13 cellular contexts compared by ENCODE assay signal in genomic region chr9:93946338-93946712, GRCh38. TPM values are rescaled to one million over a fixed set of nuclear protein-coding genes. Genes with fewer than 3 reads are reported as not detected.
A peak's percentile ranks its signal among the peaks of the same experiment; 100 is the strongest.
DNase-seq lines count a peak whose midpoint lies in the region; ATAC-seq and TF ChIP-seq lines count a peak whose summit lies in the region.
"Had no signal": no experiment of that assay in that cellular context is flagged by ENCODE, and none has a peak within 500 bp of the region (broad histone marks: within the 10 kb centered on the region; RNA-seq: fewer than 3 reads in every experiment).

No MANE protein-coding gene starts in this region.

- no TSS peak for BruUV-seq in MCF 10A (replicated peaks; lab: Mats Ljungman, UMichigan)
- BruUV-seq in mammary epithelial cell (replicated peaks; lab: Mats Ljungman, UMichigan) = no TSS peak

- no peak overlapping the region for H3K4me2 ChIP-seq in mammary epithelial cell (ENCODE audit: insufficient read depth, low read depth, low read length)

- CTCF ChIA-PET in MCF 10A (lab: Yijun Ruan, JAX) = interaction anchor here (1.0 to 1.6 kb wide), 2 partner anchors 16 to 32 kb away, joined by 4 to 5 read pairs; no protein-coding TSS in a partner anchor
- CTCF ChIA-PET in mammary epithelial cell (lab: Charles Lee; ENCODE audit: low non-redundant PET) = no interaction called here

- WGBS in mammary epithelial cell (ENCODE audit: low coverage, missing lambda C conversion rate) = 18% methylated on average over 4 of the region's 5 CpGs

- H3K27ac ChIP-seq in mammary epithelial cell (ENCODE audit: insufficient read depth, low read depth, low read length) (no peak overlapping the region), subcutaneous abdominal adipose tissue (ENCODE audit: low read depth, low read length) (no peak overlapping the region)
- H3K27ac ChIP-seq: SJSA1 had no signal

- POLR2A ChIA-PET in MCF 10A (lab: Yijun Ruan, JAX) = no interaction called here

- H3K4me3 Mint-ChIP-seq in MCF 10A (ENCODE audit: unreplicated experiment) (peak overlapping the region; percentile 53), memory B cell (peak overlapping the region; percentile 77)
- peak overlapping the region; percentile 35 for H3K4me3 Mint-ChIP-seq in activated T-helper 17 cell treated with anti-CD3 and anti-CD28 coated beads, Interleukin-2, amount 50 U/mL, for 72 hours

- peaks cover 73% of the 10 kb centered on the region for H3K27me3 Mint-ChIP-seq in MCF 10A (ENCODE audit: insufficient read depth, unreplicated experiment)
- peaks cover 77% of the 10 kb centered on the region for H3K27me3 Mint-ChIP-seq in activated T-helper 17 cell treated with anti-CD3 and anti-CD28 coated beads, Interleukin-2, amount 50 U/mL, for 72 hours
- H3K27me3 Mint-ChIP-seq in memory B cell = peaks cover 49% of the 10 kb centered on the region

- H3K9me3 Mint-ChIP-seq in MCF 10A (ENCODE audit: unreplicated experiment) (no peaks in the 10 kb centered on the region), memory B cell (no peaks in the 10 kb centered on the region)
- no peaks in the 10 kb centered on the region for H3K9me3 Mint-ChIP-seq in activated T-helper 17 cell treated with anti-CD3 and anti-CD28 coated beads, Interleukin-2, amount 50 U/mL, for 72 hours

- peaks cover 5% of the 10 kb centered on the region for H4K20me1 ChIP-seq in mammary epithelial cell (ENCODE audit: insufficient read depth, low read length)

- peaks cover 54% of the 10 kb centered on the region for H3K27me3 ChIP-seq in mammary epithelial cell (ENCODE audit: insufficient read depth, low read length)
- H3K27me3 ChIP-seq in subcutaneous abdominal adipose tissue (ENCODE audit: control insufficient read depth in 5 of 5, insufficient read depth in 4 of 5, low read length in 5 of 5) = peaks cover 70 to 92% (median 84%) of the 10 kb centered on the region in 5 donors

- H3K79me2 ChIP-seq in mammary epithelial cell (ENCODE audit: insufficient read depth, low read length) = no peaks in the 10 kb centered on the region

- no peak overlapping the region for H2AFZ ChIP-seq in mammary epithelial cell (ENCODE audit: low read depth, low read length)

- TF ChIP-seq CTCF in MCF 10A (IDR thresholded peaks at IDR 0.05; ENCODE audit: unreplicated experiment) = no peak
- no peak for TF ChIP-seq CTCF in mammary epithelial cell (conservative IDR thresholded peaks at IDR 0.05 in 1 of 2, IDR thresholded peaks at IDR 0.05 in 1 of 2; ENCODE audit: extremely low read depth in 1 of 2, insufficient read depth in 1 of 2, low read depth in 1 of 2, low read length in 2 of 2)

- H3K4me3 ChIP-seq in mammary epithelial cell (replicated peaks in 1 of 3; ENCODE audit: insufficient read depth in 1 of 3, low read depth in 2 of 3, low read length in 3 of 3) = no peak overlapping the region
- H3K4me3 ChIP-seq in subcutaneous abdominal adipose tissue (ENCODE audit: low read depth in 1 of 5, low read length in 5 of 5) = peak overlapping the region in 4 of 5 donors; percentile 39 to 59 (median 48)
- H3K4me3 ChIP-seq: SJSA1 had no signal

- H3K4me1 ChIP-seq in mammary epithelial cell (ENCODE audit: insufficient read depth, low read length) (peaks cover 7% of the 10 kb centered on the region), subcutaneous abdominal adipose tissue (ENCODE audit: control insufficient read depth in 5 of 5, insufficient read depth in 5 of 5, low read length in 5 of 5) (peaks cover 0 to 27% (median 24%) of the 10 kb centered on the region in 5 donors)
- H3K4me1 ChIP-seq: SJSA1 had no signal

- in situ Hi-C loops in mammary epithelial cell (cut with MboI; ENCODE audit: low sequenced_read_pairs in 2 of 2) = no loop called here

- H3K36me3 Mint-ChIP-seq in MCF 10A (ENCODE audit: insufficient read depth, unreplicated experiment) = no peaks in the 10 kb centered on the region
- H3K36me3 Mint-ChIP-seq in activated T-helper 17 cell treated with anti-CD3 and anti-CD28 coated beads, Interleukin-2, amount 50 U/mL, for 72 hours (ENCODE audit: low read depth) = peaks cover 5% of the 10 kb centered on the region
- peaks cover 1% of the 10 kb centered on the region for H3K36me3 Mint-ChIP-seq in memory B cell

- intact Hi-C loops in MCF 10A (cut with micrococcal nuclease) = no loop called here
- intact Hi-C loops in mammary epithelial cell (cut with micrococcal nuclease) = no loop called here

- H3K9ac ChIP-seq in mammary epithelial cell (ENCODE audit: insufficient read depth, low read length) (no peak overlapping the region), subcutaneous abdominal adipose tissue (ENCODE audit: low read length in 5 of 5) (no peak overlapping the region)

- no peak overlapping the region for H3K27ac Mint-ChIP-seq in MCF 10A (ENCODE audit: low read depth, unreplicated experiment)
- H3K27ac Mint-ChIP-seq in activated T-helper 17 cell treated with anti-CD3 and anti-CD28 coated beads, Interleukin-2, amount 50 U/mL, for 72 hours = no peak overlapping the region
- no peak overlapping the region for H3K27ac Mint-ChIP-seq in memory B cell

- DNase-seq in MCF 10A (ENCODE audit: unreplicated experiment) = no peak
- no peak for DNase-seq in mammary epithelial cell
- DNase-seq in memory B cell (ENCODE audit: low spot score in 2 of 2) = no peak
- DNase-seq in DMS153 (lab: John Stamatoyannopoulos, UW) = no peak
- DNase-seq: activated gamma-delta T cell treated with Interleukin-2 at 50 U/mL for 16 hours, KBM-7, NCI-H1694 treated with DMSO at 0.1 percent for 48 hours had no signal

- H3K4me1 Mint-ChIP-seq in MCF 10A (ENCODE audit: insufficient read depth, unreplicated experiment) (peaks cover 6% of the 10 kb centered on the region), memory B cell (peaks cover 24% of the 10 kb centered on the region)
- peaks cover 15% of the 10 kb centered on the region for H3K4me1 Mint-ChIP-seq in activated T-helper 17 cell treated with anti-CD3 and anti-CD28 coated beads, Interleukin-2, amount 50 U/mL, for 72 hours

- no peaks in the 10 kb centered on the region for H3K36me3 ChIP-seq in mammary epithelial cell (ENCODE audit: insufficient read depth, low read length)
- no peaks in the 10 kb centered on the region for H3K36me3 ChIP-seq in subcutaneous abdominal adipose tissue (ENCODE audit: control insufficient read depth in 5 of 5, insufficient read depth in 5 of 5, low read length in 5 of 5)
- H3K36me3 ChIP-seq: SJSA1 had no signal

- no peaks in the 10 kb centered on the region for H3K9me3 ChIP-seq in mammary epithelial cell (replicated peaks; ENCODE audit: insufficient read depth, low read length)
- H3K9me3 ChIP-seq in subcutaneous abdominal adipose tissue (ENCODE audit: control insufficient read depth in 5 of 5, low read length in 5 of 5) = peaks cover 0 to 2% (median 0%) of the 10 kb centered on the region in 5 donors
- H3K9me3 ChIP-seq: SJSA1 had no signal

- dilution Hi-C loops in mammary epithelial cell (cut with HindIII; ENCODE audit: low sequenced_read_pairs) = loop anchor here (10.0 kb wide), 1 partner anchor 72 kb away; no protein-coding TSS in a partner anchor

- no peak for ATAC-seq in activated T-helper 17 cell treated with anti-CD3 and anti-CD28 coated beads, Interleukin-2, amount 50 U/mL, for 72 hours (replicated peaks)
- ATAC-seq in memory B cell (ENCODE audit: low read depth) (no peak), HG03565 (IDR thresholded peaks at IDR 0.05; ENCODE audit: unreplicated experiment) (no peak), HG02852 (IDR thresholded peaks at IDR 0.05; ENCODE audit: unreplicated experiment) (no peak)

RNA-seq across cellular contexts. Expression of gene BARX1, which starts 8.8 kb away (rescaled TPM):
- total RNA-seq in MCF 10A (2022) = 0.23 TPM in 1 of 2 replicates, not detected in the other
- total RNA-seq in mammary epithelial cell = not detected
- polyA plus RNA-seq in mammary epithelial cell = 0.07 TPM
- not detected for polyA minus RNA-seq in mammary epithelial cell
- total RNA-seq in activated T-helper 17 cell treated with anti-CD3 and anti-CD28 coated beads, Interleukin-2, amount 50 U/mL, for 72 hours = 1 to 10 TPM in 1 of 2 donors, not detected in 1; 1.3 TPM
- total RNA-seq: myocyte, SJSA1 had no signal

Comparison
In these comparisons a context has a peak if more than half of its experiments do, and no peak if none do; other contexts are left out.
1. H3K4me3 ChIP-seq: peak in subcutaneous abdominal adipose tissue (4 of 5); none in mammary epithelial cell (0 of 3).
2. Peak in every context shown above with its lines, with median percentiles within 50 percentile points of each other: H3K4me3 Mint-ChIP-seq.